In the genomic region with DNA sequence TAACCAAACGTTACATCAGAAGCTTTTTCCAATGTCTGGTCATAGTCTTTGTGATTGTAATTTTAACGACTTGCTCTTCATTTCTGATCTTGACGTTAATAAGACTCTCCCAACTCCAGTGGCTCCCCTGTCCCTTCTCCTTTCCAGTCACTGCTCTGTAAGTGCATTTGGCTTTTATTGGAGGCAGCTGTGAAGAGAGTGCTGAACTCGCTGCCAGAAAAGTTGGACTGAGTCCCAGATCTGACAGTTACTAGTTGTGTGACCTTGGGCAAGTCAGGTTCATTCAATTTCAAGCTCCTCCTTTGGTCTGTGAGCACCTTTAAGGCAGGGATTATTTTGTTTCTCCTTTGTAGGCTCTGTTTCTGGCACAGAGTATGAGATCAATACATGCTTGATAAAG, we compare ENCODE assay signal across 16 cellular contexts.
A peak's percentile ranks its signal among the peaks of the same experiment; 100 is the strongest.
DNase-seq lines count a peak whose midpoint lies in the region; ATAC-seq, FAIRE-seq and TF ChIP-seq lines count a peak whose summit lies in the region.
"Had no signal": no experiment of that assay in that cellular context is flagged by ENCODE, and none has a peak within 500 bp of the region (broad histone marks: within the 10 kb centered on the region; RNA-seq: fewer than 3 reads in every experiment).

No MANE protein-coding gene starts in this region.

- H3K27ac Mint-ChIP-seq in astrocyte (ENCODE audit: unreplicated experiment) = no peak overlapping the region
- H3K27ac Mint-ChIP-seq: activated T-helper 2 cell treated with anti-CD3 and anti-CD28 coated beads, Interferon-gamma antibody, Interleukin-2, Interleukin-4, amounts not matched to agents 10 μg/mL and 5 μg/mL and 100 μg/mL, durations not matched to agents 14 hours and 24 hours and 36 hours; T-helper 1 cell treated with Interleukin-12 subunit alpha and Interleukin-12 subunit beta and Interleukin-4 antibody, amounts not matched to agents 30 μg/mL and 1 μg/mL, for 36 hours had no signal

- H2AFZ ChIP-seq in IMR-90 (replicated peaks; ENCODE audit: low read length, poor library complexity) = no peak overlapping the region
- no peak overlapping the region for H2AFZ ChIP-seq in astrocyte (ENCODE audit: low read depth, low read length)

- H4K8ac ChIP-seq in IMR-90 (ENCODE audit: low read depth in 2 of 2, low read length in 2 of 2) = no peak overlapping the region

- H3K9ac ChIP-seq in IMR-90 (ENCODE audit: low read depth, low read length) = no peak overlapping the region
- no peak overlapping the region for H3K9ac ChIP-seq in astrocyte (ENCODE audit: low read length)

- H2BK15ac ChIP-seq in IMR-90 (ENCODE audit: low read depth, low read length) = no peak overlapping the region

- peak; percentile 39 for FAIRE-seq in astrocyte (lab: Jason Lieb, UNC)

- no peak for TF ChIP-seq RAD21 in IMR-90 (IDR thresholded peaks at IDR 0.05; ENCODE audit: low read length)

- H3K27ac ChIP-seq in IMR-90 (ENCODE audit: insufficient read depth, low read length) (no peak overlapping the region), astrocyte (ENCODE audit: low read depth, low read length) (no peak overlapping the region)

- no peak overlapping the region for H3K18ac ChIP-seq in IMR-90 (ENCODE audit: low read depth, low read length)

- no peak overlapping the region for H4K5ac ChIP-seq in IMR-90 (ENCODE audit: low read depth, low read length)

- H4K20me1 ChIP-seq in IMR-90 (ENCODE audit: insufficient read depth, low read length) (no peaks in the 10 kb centered on the region), astrocyte (ENCODE audit: insufficient read depth, low read length) (no peaks in the 10 kb centered on the region)

- H2BK20ac ChIP-seq in IMR-90 (ENCODE audit: low read depth, low read length) = no peak overlapping the region

- H3K79me1 ChIP-seq in IMR-90 (ENCODE audit: low read depth in 1 of 2, low read length in 2 of 2) = no peaks in the 10 kb centered on the region

- H3K9me1 ChIP-seq in IMR-90 (ENCODE audit: insufficient read depth, low read length) = peaks cover 3% of the 10 kb centered on the region; the same call in 1 of the 2 replicates

- H3K4me3 ChIP-seq in IMR-90 (ENCODE audit: insufficient read depth, low read depth, low read length) (no peak overlapping the region), astrocyte (ENCODE audit: insufficient read depth, low read depth, low read length) (no peak overlapping the region)
- H3K4me3 ChIP-seq: HAP-1, uterus had no signal

- H2BK5ac ChIP-seq in IMR-90 (ENCODE audit: low read depth, low read length, poor library complexity, severe bottlenecking) = no peak overlapping the region

- TF ChIP-seq CTCF in AG09319 (IDR thresholded peaks at IDR 0.05; ENCODE audit: low read depth, low read length) (no peak), IMR-90 (conservative IDR thresholded peaks at IDR 0.05; ENCODE audit: low read depth, low read length) (no peak), astrocyte (IDR thresholded peaks at IDR 0.05; ENCODE audit: insufficient read depth, low read depth, low read length) (no peak)

- no peak overlapping the region for H2AK9ac ChIP-seq in IMR-90 (replicated peaks; ENCODE audit: low read depth, low read length, poor library complexity)

- intact Hi-C loops in IMR-90 (cut with micrococcal nuclease) = no loop called here
- intact Hi-C loops in left ventricle myocardium superior (cut with micrococcal nuclease) = no loop called here

- ATAC-seq in IMR-90 (ENCODE audit: low read depth) (peak; percentile 24; the same call in 1 of the 2 replicates), left ventricle myocardium superior (peak; percentile 94)

- H2AK5ac ChIP-seq in IMR-90 (ENCODE audit: low read depth, low read length) = peak overlapping the region; percentile 11; the same call in 1 of the 2 replicates

- H3K56ac ChIP-seq in IMR-90 (ENCODE audit: extremely low read depth, insufficient read depth, low read length) = no peak overlapping the region

- H3K27me3 ChIP-seq in IMR-90 (ENCODE audit: control insufficient read depth, insufficient read depth, low read length) (no peaks in the 10 kb centered on the region), astrocyte (ENCODE audit: insufficient read depth, low read length) (no peaks in the 10 kb centered on the region)
- H3K27me3 ChIP-seq: uterus had no signal

- H3K23ac ChIP-seq in IMR-90 (ENCODE audit: low read depth, low read length) = peak overlapping the region; percentile 24; the same call in 1 of the 2 replicates

- DNase-seq in AG09319 (ENCODE audit: extremely low read depth, low read depth) (peak; percentile 66), IMR-90 (peak; percentile 63), astrocyte (ENCODE audit: low read depth) (no peak), left ventricle myocardium superior (peak; percentile 37), hippocampal formation (lab: John Stamatoyannopoulos, UW) (no peak), COR-L47 (lab: John Stamatoyannopoulos, UW) (no peak)
- no peak for DNase-seq in stimulated activated CD4-positive, alpha-beta T cell treated with anti-CD3 and anti-CD28 coated beads, Interleukin-4, amount 100 ng/mL, for 4 hours
- DNase-seq in activated naive CD4-positive, alpha-beta T cell treated with Interleukin-2 at 50 U/mL for 16 hours = no peak
- DNase-seq: AML-193, DND-41, OCI-M1, posterior cingulate gyrus had no signal

- H3K9me3 ChIP-seq in IMR-90 (ENCODE audit: control insufficient read depth, insufficient read depth, low read length) (peaks cover 2% of the 10 kb centered on the region; the same call in 1 of the 2 replicates), astrocyte (ENCODE audit: insufficient read depth, low read depth, low read length) (peaks cover 3% of the 10 kb centered on the region)
- H3K9me3 ChIP-seq: HAP-1 had no signal

- peak overlapping the region; percentile 76 for H3K14ac ChIP-seq in IMR-90 (replicated peaks; ENCODE audit: low read depth, low read length)

- H3K79me2 ChIP-seq in astrocyte (ENCODE audit: insufficient read depth, low read length) = no peaks in the 10 kb centered on the region

- no peak overlapping the region for H4K91ac ChIP-seq in IMR-90 (ENCODE audit: insufficient read depth, low read depth, low read length)

- TF ChIP-seq POLR2A in IMR-90 (IDR thresholded peaks at IDR 0.05; ENCODE audit: low read depth, low read length) = no peak

- no peaks in the 10 kb centered on the region for H3K36me3 Mint-ChIP-seq in astrocyte (ENCODE audit: low read depth, unreplicated experiment)

- H3K4me1 ChIP-seq in IMR-90 (ENCODE audit: control insufficient read depth, insufficient read depth, low read length) (no peaks in the 10 kb centered on the region; the same call in 1 of the 2 replicates), astrocyte (ENCODE audit: insufficient read depth, low read length) (peaks cover 4% of the 10 kb centered on the region)
- H3K4me1 ChIP-seq: HAP-1 had no signal

- H3K4ac ChIP-seq in IMR-90 (ENCODE audit: low read depth, low read length) = no peak overlapping the region

- in situ Hi-C loops in IMR-90 (cut with MboI; ENCODE audit: low sequenced_read_pairs) = no loop called here

- H3K4me1 Mint-ChIP-seq in astrocyte (ENCODE audit: low read depth, unreplicated experiment) = peaks cover 8% of the 10 kb centered on the region

- dilution Hi-C loops in IMR-90 (cut with HindIII; ENCODE audit: low sequenced_read_pairs, unreplicated experiment) = no loop called here

- peaks cover 10% of the 10 kb centered on the region for H3K27me3 Mint-ChIP-seq in astrocyte (ENCODE audit: low read depth, unreplicated experiment)

- WGBS in IMR-90 (ENCODE audit: extremely low coverage in 2 of 2, insufficient read length in 1 of 2), 2 experiments = no CpG with 5 or more reads among the region's 4 CpGs

- H3K36me3 ChIP-seq in IMR-90 (ENCODE audit: control insufficient read depth, insufficient read depth, low read length) (no peaks in the 10 kb centered on the region), astrocyte (ENCODE audit: insufficient read depth, low read length) (no peaks in the 10 kb centered on the region)
- H3K36me3 ChIP-seq: HAP-1, uterus had no signal

- CTCF ChIA-PET in IMR-90 (lab: Yijun Ruan, JAX) = interaction anchor here (0.9 kb wide), 1 partner anchor 42 kb away, joined by 3 read pairs; no protein-coding TSS in a partner anchor

- no TSS peak for BruUV-seq in IMR-90 (replicated peaks; lab: Mats Ljungman, UMichigan)

- POLR2A ChIA-PET in IMR-90 (lab: Charles Lee; ENCODE audit: unreplicated experiment) = no interaction called here

- no peak overlapping the region for H3K4me3 Mint-ChIP-seq in astrocyte (ENCODE audit: unreplicated experiment)
- H3K4me3 Mint-ChIP-seq: T-helper 1 cell treated with Interleukin-12 subunit alpha and Interleukin-12 subunit beta and Interleukin-4 antibody, amounts not matched to agents 30 μg/mL and 1 μg/mL, for 36 hours had no signal

- peaks cover 12% of the 10 kb centered on the region for H3K9me3 Mint-ChIP-seq in astrocyte (ENCODE audit: unreplicated experiment)
- H3K9me3 Mint-ChIP-seq: T-helper 1 cell treated with Interleukin-12 subunit alpha and Interleukin-12 subunit beta and Interleukin-4 antibody, amounts not matched to agents 30 μg/mL and 1 μg/mL, for 36 hours had no signal

- H2BK120ac ChIP-seq in IMR-90 (ENCODE audit: low read depth, low read length) = no peak overlapping the region

- no peak overlapping the region for H3K4me2 ChIP-seq in IMR-90 (ENCODE audit: low read depth, low read length)
- no peak overlapping the region for H3K4me2 ChIP-seq in astrocyte (ENCODE audit: low read length)

TF ChIP-seq in IMR-90, 13 proteins besides CTCF, POLR2A, EP300 and RAD21:
- no peak for TF ChIP-seq SMC3 (IDR thresholded peaks at IDR 0.05; ENCODE audit: low read depth, low read length)
- TF ChIP-seq MAZ (IDR thresholded peaks at IDR 0.05; ENCODE audit: borderline replicate concordance, low read depth, low read length) = no peak
- TF ChIP-seq FOS (IDR thresholded peaks at IDR 0.05; ENCODE audit: low read depth, low read length) = no peak

Comparison
In these comparisons a context has a peak if more than half of its experiments do, and no peak if none do; other contexts are left out.
1. DNase-seq: peak in AG09319 (single experiment), IMR-90 (single experiment) and left ventricle myocardium superior (single experiment); none in astrocyte (single experiment), hippocampal formation (0 of 2), COR-L47 (single experiment), stimulated activated CD4-positive, alpha-beta T cell treated with anti-CD3 and anti-CD28 coated beads, Interleukin-4, amount 100 ng/mL, for 4 hours (0 of 2) and activated naive CD4-positive, alpha-beta T cell treated with Interleukin-2 at 50 U/mL for 16 hours (single experiment).